34 cellular contexts compared by ENCODE assay signal in the genomic region with DNA sequence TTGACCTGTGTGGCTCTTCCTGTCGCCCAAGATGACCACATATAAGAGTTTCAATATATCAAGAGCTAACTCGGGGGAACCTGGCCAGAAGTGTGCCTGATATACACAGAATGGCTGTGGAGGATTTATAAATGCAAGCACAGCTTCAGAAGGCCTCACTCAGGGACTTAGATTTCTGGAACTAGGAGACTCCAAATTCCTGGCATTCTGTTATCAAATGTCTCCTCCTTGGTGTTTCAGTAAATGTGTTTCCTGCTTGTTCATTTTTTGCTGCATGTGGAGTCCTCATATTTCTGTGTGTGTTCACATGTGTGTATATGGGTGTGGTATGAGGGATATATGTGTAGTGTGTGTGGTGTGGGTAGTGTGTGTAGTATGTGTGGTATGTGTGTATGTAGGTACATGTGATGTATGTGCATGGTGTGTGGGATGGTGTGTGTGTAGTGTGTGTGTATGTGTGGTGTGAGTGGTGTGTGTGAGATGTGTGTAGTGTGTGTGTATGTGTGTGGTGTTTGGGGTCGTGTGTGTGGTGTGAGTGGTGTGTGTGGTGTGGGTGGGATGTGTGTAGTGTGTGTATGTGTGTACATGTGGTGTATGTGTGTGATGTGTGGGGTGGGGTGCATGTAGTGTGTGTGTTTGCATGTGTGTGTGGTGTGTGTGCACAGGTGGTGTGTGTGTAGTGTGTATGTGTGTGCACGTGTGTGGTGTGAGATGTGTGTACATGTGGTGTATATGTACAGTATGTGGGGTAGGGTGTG. TPM values are rescaled to one million over a fixed set of nuclear protein-coding genes. Genes with fewer than 3 reads are reported as not detected.
DNase-seq lines count a peak whose midpoint lies in the region; ATAC-seq and TF ChIP-seq lines count a peak whose summit lies in the region.
"Had no signal": no experiment of that assay in that cellular context is flagged by ENCODE, and none has a peak within 500 bp of the region (broad histone marks: within the 10 kb centered on the region; RNA-seq: fewer than 3 reads in every experiment).

No MANE protein-coding gene starts in this region.

- peaks cover 12% of the 10 kb centered on the region for H3K4me1 Mint-ChIP-seq in activated naive CD8-positive, alpha-beta T cell treated with anti-CD3 and anti-CD28 coated beads, Interleukin-2, amount 10 ng/mL, durations not matched to agents 7 days and 5 days
- peaks cover 22% of the 10 kb centered on the region for H3K4me1 Mint-ChIP-seq in activated naive CD8-positive, alpha-beta T cell treated with anti-CD3 and anti-CD28 coated beads, Interleukin-2, amount 50 U/mL, for 24 hours
- H3K4me1 Mint-ChIP-seq: CD8-positive, alpha-beta memory T cell had no signal

- H3K4me3 ChIP-seq in RWPE2 (ENCODE audit: severe bottlenecking) (no peak overlapping the region), fibroblast of the aortic adventitia (ENCODE audit: low read depth, low read length) (no peak overlapping the region), skeletal muscle tissue (ENCODE audit: low read length in 3 of 3) (no peak overlapping the region)
- H3K4me3 ChIP-seq: colonic mucosa, heart left ventricle, lower lobe of right lung, vagina had no signal

- no peak for ATAC-seq in activated naive CD8-positive, alpha-beta T cell treated with anti-CD3 and anti-CD28 coated beads, Interleukin-2, amount 10 ng/mL, durations not matched to agents 7 days and 5 days (ENCODE audit: low read depth)
- ATAC-seq in activated naive CD8-positive, alpha-beta T cell treated with anti-CD3 and anti-CD28 coated beads, Interleukin-2, amount 50 U/mL, for 24 hours, result no peak
- no peak for ATAC-seq in RWPE2 (ENCODE audit: low read depth)
- ATAC-seq: SK-N-SH treated with all-trans-retinoic acid at 6 μM for 48 hours, WTC11 had no signal

- no peak overlapping the region for H3K4me3 Mint-ChIP-seq in activated naive CD8-positive, alpha-beta T cell treated with anti-CD3 and anti-CD28 coated beads, Interleukin-2, amount 10 ng/mL, durations not matched to agents 7 days and 5 days
- no peak overlapping the region for H3K4me3 Mint-ChIP-seq in activated naive CD8-positive, alpha-beta T cell treated with anti-CD3 and anti-CD28 coated beads, Interleukin-2, amount 50 U/mL, for 24 hours
- H3K4me3 Mint-ChIP-seq: activated T-cell treated with anti-CD3 and anti-CD28 coated beads, Interleukin-2, amount 50 U/mL, for 4 hours; CD8-positive, alpha-beta memory T cell; H9; stimulated activated naive CD8-positive, alpha-beta T cell treated with anti-CD3 and anti-CD28 coated beads, Interleukin-15, Interleukin-2, amounts not matched to agents 100 ng/mL and 50 ng/mL, for 24 hours; WTC11 had no signal

- no peak for TF ChIP-seq CTCF in RWPE2 (IDR thresholded peaks at IDR 0.05; ENCODE audit: poor library complexity, severe bottlenecking)
- no peak for TF ChIP-seq CTCF in fibroblast of the aortic adventitia (IDR thresholded peaks at IDR 0.05; ENCODE audit: insufficient read depth, low read length)

- POLR2A ChIA-PET in activated naive CD8-positive, alpha-beta T cell treated with anti-CD3 and anti-CD28 coated beads, Interleukin-2, amount 10 ng/mL, durations not matched to agents 7 days and 5 days (lab: Charles Lee), result no interaction called here

- H3K36me3 ChIP-seq in RWPE2 (ENCODE audit: low read depth), result no peaks in the 10 kb centered on the region
- no peaks in the 10 kb centered on the region for H3K36me3 ChIP-seq in skeletal muscle tissue (ENCODE audit: control insufficient read depth in 3 of 3, insufficient read depth in 3 of 3, low read length in 3 of 3)
- H3K36me3 ChIP-seq: colonic mucosa, heart left ventricle, lower lobe of right lung, vagina had no signal

- H3K9ac ChIP-seq in skeletal muscle tissue (ENCODE audit: low read depth in 1 of 3, low read length in 3 of 3), result no peak overlapping the region

- no peak for DNase-seq in activated naive CD8-positive, alpha-beta T cell treated with anti-CD3 and anti-CD28 coated beads, Interleukin-2, amount 10 ng/mL, durations not matched to agents 7 days and 5 days
- DNase-seq in activated naive CD8-positive, alpha-beta T cell treated with anti-CD3 and anti-CD28 coated beads, Interleukin-2, amount 50 U/mL, for 24 hours, result no peak
- no peak for DNase-seq in RWPE2 (ENCODE audit: low spot score)
- DNase-seq in fibroblast of the aortic adventitia (ENCODE audit: low read depth), result peak; percentile 59
- DNase-seq in NCI-H2196 treated with DMSO at 0.1 percent for 48 hours (lab: John Stamatoyannopoulos, UW; ENCODE audit: unreplicated experiment), result no peak
- no peak for DNase-seq in nucleus accumbens (lab: John Stamatoyannopoulos, UW)
- no peak for DNase-seq in GM19240 (ENCODE audit: insufficient read length, low spot score)
- DNase-seq: activated CD4-positive, alpha-beta T cell treated with anti-CD3 and anti-CD28 coated beads, Interleukin-2, amount 50 U/mL, for 1 hour; activated naive CD4-positive, alpha-beta T cell; activated T-cell treated with anti-CD3 and anti-CD28 coated beads, Interleukin-2, amount 50 U/mL, for 4 hours; amniotic stem cell; CD8-positive, alpha-beta memory T cell; colonic mucosa; DMS 273 treated with DMSO at 0.1 percent for 48 hours; effector memory CD4-positive, alpha-beta T cell; EL; erythroblast; foreskin fibroblast; H9; heart left ventricle; KG1; kidney glomerular epithelial cell; lower lobe of right lung; NCI-H1436; NCI-H446; NCI-H82 had no signal

- H3K36me3 Mint-ChIP-seq in activated naive CD8-positive, alpha-beta T cell treated with anti-CD3 and anti-CD28 coated beads, Interleukin-2, amount 10 ng/mL, durations not matched to agents 7 days and 5 days, result no peaks in the 10 kb centered on the region
- H3K36me3 Mint-ChIP-seq in activated naive CD8-positive, alpha-beta T cell treated with anti-CD3 and anti-CD28 coated beads, Interleukin-2, amount 50 U/mL, for 24 hours (ENCODE audit: low read depth), result no peaks in the 10 kb centered on the region
- H3K36me3 Mint-ChIP-seq: WTC11 had no signal

- H3K4me1 ChIP-seq in RWPE2 (ENCODE audit: insufficient read depth, poor library complexity, severe bottlenecking), result peaks cover 9% of the 10 kb centered on the region
- peaks cover 10 to 26% (median 11%) of the 10 kb centered on the region in 3 donors for H3K4me1 ChIP-seq in skeletal muscle tissue (ENCODE audit: control insufficient read depth in 3 of 3, insufficient read depth in 3 of 3, low read length in 3 of 3)
- H3K4me1 ChIP-seq: colonic mucosa had no signal

- H3K9me3 ChIP-seq in RWPE2 (ENCODE audit: severe bottlenecking) (no peaks in the 10 kb centered on the region), skeletal muscle tissue (ENCODE audit: control insufficient read depth in 3 of 3, low read length in 3 of 3) (no peaks in the 10 kb centered on the region)
- H3K9me3 ChIP-seq: colonic mucosa, lower lobe of right lung, vagina had no signal

- H3K27me3 ChIP-seq in RWPE2 (ENCODE audit: insufficient read depth, poor library complexity, severe bottlenecking) (no peaks in the 10 kb centered on the region), skeletal muscle tissue (ENCODE audit: control insufficient read depth in 3 of 3, insufficient read depth in 3 of 3, low read length in 3 of 3) (peaks cover 5 to 15% (median 8%) of the 10 kb centered on the region in 3 donors)
- H3K27me3 ChIP-seq: colonic mucosa, vagina had no signal

- peak overlapping the region; percentile 55 for H3K27ac Mint-ChIP-seq in activated naive CD8-positive, alpha-beta T cell treated with anti-CD3 and anti-CD28 coated beads, Interleukin-2, amount 10 ng/mL, durations not matched to agents 7 days and 5 days
- H3K27ac Mint-ChIP-seq in activated naive CD8-positive, alpha-beta T cell treated with anti-CD3 and anti-CD28 coated beads, Interleukin-2, amount 50 U/mL, for 24 hours, result no peak overlapping the region
- H3K27ac Mint-ChIP-seq: CD8-positive, alpha-beta memory T cell; H9; stimulated activated naive CD8-positive, alpha-beta T cell treated with anti-CD3 and anti-CD28 coated beads, Interleukin-15, Interleukin-2, amounts not matched to agents 100 ng/mL and 50 ng/mL, for 24 hours; WTC11 had no signal

- peaks cover 3% of the 10 kb centered on the region for H3K9me3 Mint-ChIP-seq in activated naive CD8-positive, alpha-beta T cell treated with anti-CD3 and anti-CD28 coated beads, Interleukin-2, amount 10 ng/mL, durations not matched to agents 7 days and 5 days
- peaks cover 4% of the 10 kb centered on the region for H3K9me3 Mint-ChIP-seq in activated naive CD8-positive, alpha-beta T cell treated with anti-CD3 and anti-CD28 coated beads, Interleukin-2, amount 50 U/mL, for 24 hours
- H3K9me3 Mint-ChIP-seq: activated T-cell treated with anti-CD3 and anti-CD28 coated beads, Interleukin-2, amount 50 U/mL, for 4 hours; CD8-positive, alpha-beta memory T cell; stimulated activated naive CD8-positive, alpha-beta T cell treated with anti-CD3 and anti-CD28 coated beads, Interleukin-15, Interleukin-2, amounts not matched to agents 100 ng/mL and 50 ng/mL, for 24 hours had no signal

- H3K27me3 Mint-ChIP-seq in activated naive CD8-positive, alpha-beta T cell treated with anti-CD3 and anti-CD28 coated beads, Interleukin-2, amount 10 ng/mL, durations not matched to agents 7 days and 5 days, result peaks cover 54% of the 10 kb centered on the region
- peaks cover 35% of the 10 kb centered on the region for H3K27me3 Mint-ChIP-seq in activated naive CD8-positive, alpha-beta T cell treated with anti-CD3 and anti-CD28 coated beads, Interleukin-2, amount 50 U/mL, for 24 hours

- H3K27ac ChIP-seq in RWPE2 (ENCODE audit: poor library complexity, severe bottlenecking), result peak overlapping the region; percentile 72
- peak overlapping the region; percentile 21 for H3K27ac ChIP-seq in skeletal muscle tissue (ENCODE audit: low read depth, low read length)
- H3K27ac ChIP-seq: colonic mucosa, lower lobe of right lung had no signal

RNA-seq across cellular contexts. Expression of a gene that starts 1.0 kb away (rescaled TPM):
- total RNA-seq in activated naive CD8-positive, alpha-beta T cell treated with anti-CD3 and anti-CD28 coated beads, Interleukin-2, amount 10 ng/mL, durations not matched to agents 7 days and 5 days, result not detected
- not detected in 2 replicates for total RNA-seq in fibroblast of the aortic adventitia (ENCODE audit: low replicate concordance)
- not detected for total RNA-seq in skeletal muscle tissue
- total RNA-seq: A172; activated T-cell treated with anti-CD3 and anti-CD28 coated beads, Interleukin-2, amount 50 U/mL, for 4 hours; CD8-positive, alpha-beta memory T cell; H9; HT-29; vagina; WTC11 had no signal

RNA-seq across cellular contexts. Expression of a gene that starts 22.4 kb away (rescaled TPM):
- total RNA-seq in activated naive CD8-positive, alpha-beta T cell treated with anti-CD3 and anti-CD28 coated beads, Interleukin-2, amount 10 ng/mL, durations not matched to agents 7 days and 5 days, result under 1 TPM; 0.45 to 0.61 TPM
- total RNA-seq in fibroblast of the aortic adventitia (ENCODE audit: low replicate concordance) (not detected in 2 replicates), skeletal muscle tissue (under 0.01 TPM)
- total RNA-seq: activated T-cell treated with anti-CD3 and anti-CD28 coated beads, Interleukin-2, amount 50 U/mL, for 4 hours; H9; vagina; WTC11 had no signal

RNA-seq across cellular contexts. Expression of a gene that starts 23.8 kb away (rescaled TPM):
- not detected for total RNA-seq in activated naive CD8-positive, alpha-beta T cell treated with anti-CD3 and anti-CD28 coated beads, Interleukin-2, amount 10 ng/mL, durations not matched to agents 7 days and 5 days
- not detected in 2 replicates for total RNA-seq in fibroblast of the aortic adventitia (ENCODE audit: low replicate concordance)
- not detected for total RNA-seq in skeletal muscle tissue
- total RNA-seq: A172; activated T-cell treated with anti-CD3 and anti-CD28 coated beads, Interleukin-2, amount 50 U/mL, for 4 hours; CD8-positive, alpha-beta memory T cell; colonic mucosa; H9; heart left ventricle; HT-29; lower lobe of right lung; posterior vena cava; vagina; WTC11 had no signal

RNA-seq across cellular contexts. Expression of a gene that starts 37.0 kb away (rescaled TPM):
- total RNA-seq in activated naive CD8-positive, alpha-beta T cell treated with anti-CD3 and anti-CD28 coated beads, Interleukin-2, amount 10 ng/mL, durations not matched to agents 7 days and 5 days, result not detected
- total RNA-seq in fibroblast of the aortic adventitia (ENCODE audit: low replicate concordance), result not detected in 2 replicates
- not detected for total RNA-seq in skeletal muscle tissue
- total RNA-seq: A172; activated T-cell treated with anti-CD3 and anti-CD28 coated beads, Interleukin-2, amount 50 U/mL, for 4 hours; H9; HT-29; WTC11 had no signal

RNA-seq across cellular contexts. Expression of a gene that starts 55.2 kb away (rescaled TPM):
- not detected for total RNA-seq in activated naive CD8-positive, alpha-beta T cell treated with anti-CD3 and anti-CD28 coated beads, Interleukin-2, amount 10 ng/mL, durations not matched to agents 7 days and 5 days
- total RNA-seq in fibroblast of the aortic adventitia (ENCODE audit: low replicate concordance), result not detected in 2 replicates
- 0.52 TPM for total RNA-seq in skeletal muscle tissue
- total RNA-seq: A172; activated T-cell treated with anti-CD3 and anti-CD28 coated beads, Interleukin-2, amount 50 U/mL, for 4 hours; CD8-positive, alpha-beta memory T cell; H9; HT-29; WTC11 had no signal
